Comparison of ENCODE assay signal across 8 cellular contexts in genomic region chr2:118221952-118222594, GRCh38.
A peak's percentile ranks its signal among the peaks of the same experiment; 100 is the strongest.
DNase-seq lines count a peak whose midpoint lies in the region; ATAC-seq and TF ChIP-seq lines count a peak whose summit lies in the region.

No MANE protein-coding gene starts in this region.

- no peaks in the 10 kb centered on the region for H3K9me2 ChIP-seq in SK-N-SH

- TF ChIP-seq RAD21 in SK-N-SH (IDR thresholded peaks at IDR 0.05; ENCODE audit: low read length), result peak; percentile 87

- peak; percentile 56 for ATAC-seq in HG02588 (IDR thresholded peaks at IDR 0.05; ENCODE audit: unreplicated experiment)

- H3K4me1 ChIP-seq in SK-N-SH (ENCODE audit: control insufficient read depth in 1 of 2, insufficient read depth in 2 of 2, low read depth in 1 of 2, low read length in 1 of 2), result peaks cover 0 to 5% of the 10 kb centered on the region in 2 experiments; a peak in 1 of 4 replicates

- no peak overlapping the region for H3K4me2 ChIP-seq in SK-N-SH

- TF ChIP-seq CTCF in GM12872 (IDR thresholded peaks at IDR 0.05; ENCODE audit: insufficient read depth, low read depth, low read length) (peak; percentile 71), SK-N-SH (IDR thresholded peaks at IDR 0.05) (peak; percentile 80), dorsolateral prefrontal cortex (IDR thresholded peaks at IDR 0.05 in 54 of 56, conservative IDR thresholded peaks at IDR 0.05 in 2 of 56; ENCODE audit: low read depth in 1 of 56, partially characterized antibody in 56 of 56) (peak; percentile 31 to 77 (median 60))

- no peak overlapping the region; a peak in 1 of 4 replicates for H3K4me3 ChIP-seq in SK-N-SH (ENCODE audit: low read depth in 2 of 2, low read length in 1 of 2)
- H3K4me3 ChIP-seq in dorsolateral prefrontal cortex, result no peak overlapping the region

- no peak overlapping the region for H2AFZ ChIP-seq in SK-N-SH (ENCODE audit: low read depth)

- H3K79me2 ChIP-seq in SK-N-SH (ENCODE audit: insufficient read depth), result no peaks in the 10 kb centered on the region

- intact Hi-C loops in dorsolateral prefrontal cortex (cut with DNase I), result loop anchor here (5.0 kb wide), 1 partner anchor 635 kb away; no protein-coding TSS in a partner anchor

- H4K20me1 ChIP-seq in SK-N-SH (ENCODE audit: insufficient read depth), result no peaks in the 10 kb centered on the region; the same call in 1 of the 2 replicates

- H3K27me3 ChIP-seq in SK-N-SH (ENCODE audit: insufficient read depth) (peaks cover 57% of the 10 kb centered on the region), dorsolateral prefrontal cortex (peaks cover 13 to 93% (median 77%) of the 10 kb centered on the region in 45 donors)

- no peak overlapping the region for H3K9ac ChIP-seq in SK-N-SH

- no peak for TF ChIP-seq EP300 in SK-N-SH (IDR thresholded peaks at IDR 0.05; ENCODE audit: borderline replicate concordance in 1 of 2, low read depth in 1 of 2, low read length in 1 of 2)

- DNase-seq in AG08396 (ENCODE audit: low spot score) (peak; percentile 73), NCI-H1092 (lab: John Stamatoyannopoulos, UW) (peak; percentile 16), SK-N-SH (peak; percentile 72), dorsolateral prefrontal cortex (peak in 1 of 10 donors; percentile 16), medulla oblongata (ENCODE audit: extremely low spot score) (peak; percentile 88), T1000 (lab: John Stamatoyannopoulos, UW) (no peak)

- CTCF ChIA-PET in SK-N-SH (lab: Yijun Ruan, JAX), result interaction anchor here (0.6 to 5.5 kb wide), 38 partner anchors 8 to 659 kb away, joined by 3 to 57 read pairs (median 4); partner anchors contain the start of gene EN1

- no peaks in the 10 kb centered on the region for H3K9me3 ChIP-seq in SK-N-SH

- 0% methylated on average over 5 of the region's 5 CpGs for WGBS in SK-N-SH (ENCODE audit: low lambda C conversion rate)

- no peak overlapping the region for H3K27ac ChIP-seq in SK-N-SH (ENCODE audit: low read depth in 2 of 2, low read length in 1 of 2)
- H3K27ac ChIP-seq in dorsolateral prefrontal cortex, result no peak overlapping the region

- POLR2A ChIA-PET in SK-N-SH (lab: Yijun Ruan, JAX), result no interaction called here

- H3K36me3 ChIP-seq in SK-N-SH (replicated peaks in 1 of 2; ENCODE audit: control insufficient read depth in 1 of 2, insufficient read depth in 2 of 2, low read length in 1 of 2), result no peaks in the 10 kb centered on the region

- no peaks in the 10 kb centered on the region for H3F3A ChIP-seq in SK-N-SH (replicated peaks; ENCODE audit: insufficient read depth)

TF ChIP-seq in SK-N-SH, 30 proteins besides CTCF, POLR2A, EP300 and RAD21:
- TF ChIP-seq SMC3 (IDR thresholded peaks at IDR 0.05; ENCODE audit: low read depth, low read length), result peak; percentile 78
- no peak for TF ChIP-seq MEF2A (IDR thresholded peaks at IDR 0.05; ENCODE audit: borderline replicate concordance, low read depth)
- no peak for TF ChIP-seq POLR2AphosphoS5 (IDR thresholded peaks at IDR 0.05; ENCODE audit: low read depth, low read length)
